ENCODE assay signal across 9 cellular contexts in the genomic region with DNA sequence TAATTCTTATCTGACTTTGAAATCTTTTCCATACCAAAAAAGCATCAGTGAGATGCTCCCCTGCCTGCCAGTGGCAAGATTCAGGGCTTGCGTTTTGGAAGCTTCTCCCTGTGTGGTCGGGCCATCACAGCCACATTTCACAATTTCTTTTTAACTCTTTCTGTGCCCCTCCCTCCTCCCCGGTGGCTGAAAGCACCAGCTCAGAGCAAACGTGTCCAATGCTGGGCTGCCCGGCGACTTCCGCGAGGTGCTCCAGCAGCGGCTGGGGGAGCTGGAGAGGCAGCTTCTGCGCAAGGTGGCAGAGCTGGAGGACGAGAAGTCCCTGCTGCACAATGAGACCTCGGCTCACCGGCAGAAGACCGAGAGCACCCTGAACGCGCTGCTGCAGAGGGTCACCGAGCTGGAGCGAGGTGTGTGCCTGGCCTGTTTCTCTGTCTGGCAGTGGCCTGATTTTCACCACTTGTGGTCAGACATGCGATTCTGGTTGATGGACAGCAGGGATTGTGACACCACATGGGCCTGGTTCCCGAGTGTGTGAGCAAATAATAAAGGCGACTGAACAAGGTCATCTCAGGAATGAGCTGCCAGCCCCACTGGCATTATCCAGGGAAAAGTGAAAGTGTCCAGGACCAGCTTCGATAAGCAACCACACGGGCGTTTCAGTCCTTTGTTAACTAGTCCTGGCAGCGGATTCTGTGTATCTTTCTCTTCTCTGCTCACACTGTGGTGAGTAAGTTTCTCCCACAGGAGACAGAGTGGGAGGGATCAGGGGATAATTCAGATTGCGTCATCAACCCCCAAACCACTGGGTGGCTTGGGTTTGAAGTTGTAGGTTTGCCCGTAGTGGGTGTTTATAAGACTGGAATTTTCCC. TPM values are rescaled to one million over a fixed set of nuclear protein-coding genes. Genes with fewer than 3 reads are reported as not detected.
DNase-seq lines count a peak whose midpoint lies in the region; ATAC-seq and TF ChIP-seq lines count a peak whose summit lies in the region.
"Had no signal": no experiment of that assay in that cellular context is flagged by ENCODE, and none has a peak within 500 bp of the region (broad histone marks: within the 10 kb centered on the region; RNA-seq: fewer than 3 reads in every experiment).

No MANE protein-coding gene starts in this region.

- no peak overlapping the region for H3K27ac Mint-ChIP-seq in chondrocyte (ENCODE audit: unreplicated experiment)

- H3K36me3 Mint-ChIP-seq in chondrocyte (ENCODE audit: low read depth), result no peaks in the 10 kb centered on the region

- H3K9me2 ChIP-seq in Karpas-422 (replicated peaks; ENCODE audit: insufficient read depth, low read length), result no peaks in the 10 kb centered on the region

- H2AFZ ChIP-seq in Karpas-422 (ENCODE audit: low read length), result no peak overlapping the region

- no peaks in the 10 kb centered on the region; the same call in 1 of the 2 replicates for H4K20me1 ChIP-seq in Karpas-422 (ENCODE audit: insufficient read depth, low read depth, low read length)

- no peaks in the 10 kb centered on the region for H3K79me2 ChIP-seq in Karpas-422 (ENCODE audit: low read length)

- H3K36me3 ChIP-seq in Peyer's patch (no peaks in the 10 kb centered on the region), Karpas-422 (ENCODE audit: insufficient read depth, low read length) (no peaks in the 10 kb centered on the region)

- H3K4me1 ChIP-seq in Peyer's patch (peaks cover 0 to 26% (median 0%) of the 10 kb centered on the region in 4 donors), Karpas-422 (ENCODE audit: low read length) (peaks cover 12% of the 10 kb centered on the region)

- H3K4me2 ChIP-seq in Karpas-422 (ENCODE audit: low read depth, low read length, poor library complexity, severe bottlenecking), result no peak overlapping the region

- H3K9me3 Mint-ChIP-seq in chondrocyte (ENCODE audit: low read depth), result no peaks in the 10 kb centered on the region

- DNase-seq in GM03348 (ENCODE audit: low spot score) (peak; percentile 49), MV-4-11 (lab: John Stamatoyannopoulos, UW) (peak; percentile 81), chondrocyte (ENCODE audit: low spot score) (no peak), non-pigmented ciliary epithelial cell (ENCODE audit: low read depth) (peak; percentile 28), Peyer's patch (no peak), amniotic stem cell (lab: John Stamatoyannopoulos, UW) (no peak), Karpas-422 (no peak)
- DNase-seq: activated naive CD4-positive, alpha-beta T cell treated with anti-CD3 and anti-CD28 coated beads, Interleukin-2, amount 50 U/mL, for 16 hours had no signal

- no peak for TF ChIP-seq CTCF in chondrocyte (IDR thresholded peaks at IDR 0.05)
- no peak for TF ChIP-seq CTCF in Peyer's patch (IDR thresholded peaks at IDR 0.05)

- ATAC-seq in GM18505 (IDR thresholded peaks at IDR 0.05; ENCODE audit: unreplicated experiment), result no peak

- H3K4me1 Mint-ChIP-seq in chondrocyte (ENCODE audit: low read depth), result peaks cover 13% of the 10 kb centered on the region

- peak overlapping the region in 2 of 4 donors; percentile 23 to 24 for H3K4me3 ChIP-seq in Peyer's patch
- no peak overlapping the region for H3K4me3 ChIP-seq in Karpas-422 (ENCODE audit: low read length)

- H3K4me3 Mint-ChIP-seq in chondrocyte (ENCODE audit: unreplicated experiment), result peak overlapping the region; percentile 25

- H3K27ac ChIP-seq in Peyer's patch, result no peak overlapping the region
- H3K27ac ChIP-seq in Karpas-422 (ENCODE audit: low read length), result no peak overlapping the region

- H3K27me3 ChIP-seq in Peyer's patch (peaks cover 0 to 27% of the 10 kb centered on the region in 2 donors), Karpas-422 (ENCODE audit: low read length) (no peaks in the 10 kb centered on the region)

- TF ChIP-seq POLR2A in Peyer's patch (IDR thresholded peaks at IDR 0.05) (no peak), GM18505 (IDR thresholded peaks at IDR 0.05; ENCODE audit: borderline replicate concordance, extremely low read depth, insufficient read depth, insufficient read length) (no peak)

- H3K27me3 Mint-ChIP-seq in chondrocyte (ENCODE audit: low read depth), result peaks cover 47% of the 10 kb centered on the region

- H3K9ac ChIP-seq in Karpas-422 (ENCODE audit: low read length), result no peak overlapping the region

- no peaks in the 10 kb centered on the region for H3K9me3 ChIP-seq in Peyer's patch
- H3K9me3 ChIP-seq in Karpas-422 (ENCODE audit: low read length), result no peaks in the 10 kb centered on the region

RNA-seq across cellular contexts. Expression of a gene that starts 2.6 kb away (rescaled TPM):
- total RNA-seq in chondrocyte (1.4 to 5.5 TPM (median 5.5 TPM) in 3 replicates), Peyer's patch (1 to 10 TPM in 3 of 4 donors, under 1 TPM in 1; 0.94 to 4.2 (median 3.9) TPM)
- not detected in 2 replicates for total RNA-seq in Karpas-422 (2014; rRNA removed; shearing (Covaris generic); ENCODE audit: low replicate concordance)

Comparison
In these comparisons a context has a peak if more than half of its experiments do, and no peak if none do; other contexts are left out.
1. DNase-seq: peak in GM03348 (single experiment), MV-4-11 (single experiment) and non-pigmented ciliary epithelial cell (single experiment); none in chondrocyte (single experiment), Peyer's patch (0 of 3), amniotic stem cell (single experiment) and Karpas-422 (single experiment).